Comparison of ENCODE assay signal across 8 cellular contexts in genomic region chr2:119760237-119760807, GRCh38. TPM values are rescaled to one million over a fixed set of nuclear protein-coding genes. Genes with fewer than 3 reads are reported as not detected.
DNase-seq lines count a peak whose midpoint lies in the region; ATAC-seq and TF ChIP-seq lines count a peak whose summit lies in the region.

No MANE protein-coding gene starts in this region.

- H3K27me3 ChIP-seq in OCI-LY3 (ENCODE audit: low read depth, low read length) (no peaks in the 10 kb centered on the region), mucosa of rectum (ENCODE audit: control insufficient read depth in 2 of 2, insufficient read depth in 2 of 2, low read length in 2 of 2) (no peaks in the 10 kb centered on the region), uterus (no peaks in the 10 kb centered on the region)

- no peaks in the 10 kb centered on the region for H4K20me1 ChIP-seq in OCI-LY3 (ENCODE audit: insufficient read depth, low read length)

- intact Hi-C loops in uterus (cut with DNase I; ENCODE audit: low total_unique reads): no loop called here

- peak overlapping the region; percentile 88 for H3K4me2 ChIP-seq in OCI-LY3 (ENCODE audit: low read length)

- H3K9me3 ChIP-seq in OCI-LY3 (ENCODE audit: insufficient read depth, low read length): no peaks in the 10 kb centered on the region
- no peaks in the 10 kb centered on the region for H3K9me3 ChIP-seq in mucosa of rectum (ENCODE audit: control insufficient read depth in 2 of 2, low read length in 2 of 2)
- no peaks in the 10 kb centered on the region for H3K9me3 ChIP-seq in uterus

- peak overlapping the region; percentile 90; the same call in 1 of the 2 replicates for H2AFZ ChIP-seq in OCI-LY3 (ENCODE audit: low read depth, low read length)

- TF ChIP-seq CTCF in OCI-LY3 (IDR thresholded peaks at IDR 0.05; ENCODE audit: low read depth, low read length) (no peak), uterus (IDR thresholded peaks at IDR 0.05) (no peak), GM10248 (IDR thresholded peaks at IDR 0.05; ENCODE audit: control extremely low read depth, extremely low read depth, low read depth, missing control alignments) (no peak)

- H3K79me2 ChIP-seq in OCI-LY3 (ENCODE audit: low read length): peaks cover 53% of the 10 kb centered on the region

- peak overlapping the region; percentile 91 for H3K27ac ChIP-seq in OCI-LY3 (ENCODE audit: low read length)
- H3K27ac ChIP-seq in cingulate gyrus (ENCODE audit: low read depth, low read length): peak overlapping the region; percentile 97
- H3K27ac ChIP-seq in mucosa of rectum (ENCODE audit: low read depth in 2 of 2, low read length in 2 of 2): peak overlapping the region; percentile 95
- peak overlapping the region; percentile 95 for H3K27ac ChIP-seq in uterus

- no peak for TF ChIP-seq POLR2A in uterus (IDR thresholded peaks at IDR 0.05)

- H3K4me3 ChIP-seq in OCI-LY3 (ENCODE audit: low read length): peak overlapping the region; percentile 91
- H3K4me3 ChIP-seq in mucosa of rectum (ENCODE audit: low read length in 2 of 2): peak overlapping the region; percentile 92 to 97
- peak overlapping the region; percentile 84 to 97 for H3K4me3 ChIP-seq in uterus

- H3K4me1 ChIP-seq in OCI-LY3 (ENCODE audit: low read length) (peaks cover 17% of the 10 kb centered on the region), mucosa of rectum (ENCODE audit: control insufficient read depth in 2 of 2, insufficient read depth in 2 of 2, low read length in 2 of 2) (peaks cover 13% of the 10 kb centered on the region in 2 donors), uterus (peaks cover 0 to 4% of the 10 kb centered on the region in 2 donors)

- peak; percentile 33 to 41 for DNase-seq in SHP77 (lab: John Stamatoyannopoulos, UW)
- DNase-seq in SHP77 treated with DMSO at 0.1 percent for 48 hours (lab: John Stamatoyannopoulos, UW): no peak
- DNase-seq in uterus: peak in 1 of 2 donors; percentile 34
- no peak for DNase-seq in GM10248 (ENCODE audit: extremely low spot score)

- H3K36me3 ChIP-seq in OCI-LY3 (replicated peaks; ENCODE audit: low read depth, low read length) (no peaks in the 10 kb centered on the region), mucosa of rectum (ENCODE audit: control insufficient read depth in 2 of 2, insufficient read depth in 2 of 2, low read length in 2 of 2) (no peaks in the 10 kb centered on the region), uterus (no peaks in the 10 kb centered on the region)

- ATAC-seq in HG02840 (IDR thresholded peaks at IDR 0.05; ENCODE audit: low FRiP score, unreplicated experiment): peak; percentile 12

- H3K9ac ChIP-seq in OCI-LY3 (ENCODE audit: low read length): peak overlapping the region; percentile 91
- H3K9ac ChIP-seq in mucosa of rectum (ENCODE audit: low read depth in 1 of 2, low read length in 2 of 2): peak overlapping the region; percentile 89 to 91

- CTCF ChIA-PET in GM10248 (lab: Yijun Ruan, JAX): interaction anchor here (1.2 to 2.5 kb wide), 3 partner anchors 9 to 415 kb away, joined by 3 to 12 read pairs (median 4); no protein-coding TSS in a partner anchor

- POLR2A ChIA-PET in GM10248 (lab: Yijun Ruan, JAX): interaction anchor here (0.7 kb wide), 1 partner anchor 244 kb away, joined by 4 read pairs; no protein-coding TSS in a partner anchor

RNA-seq across cellular contexts. Expression of gene PTPN4, which starts 0.6 kb away (rescaled TPM):
- 10 to 100 TPM; 35.6 to 61.5 (median 51.6) TPM for total RNA-seq in uterus

Comparison
In these comparisons a context has a peak if more than half of its experiments do, and no peak if none do; other contexts are left out.
1. DNase-seq: peak in SHP77 (2 of 2); none in SHP77 treated with DMSO at 0.1 percent for 48 hours (single experiment) and GM10248 (single experiment).
2. Peak in every context shown above with its lines, with median percentiles within 50 percentile points of each other: H3K27ac ChIP-seq and H3K4me3 ChIP-seq.